In the genomic region with DNA sequence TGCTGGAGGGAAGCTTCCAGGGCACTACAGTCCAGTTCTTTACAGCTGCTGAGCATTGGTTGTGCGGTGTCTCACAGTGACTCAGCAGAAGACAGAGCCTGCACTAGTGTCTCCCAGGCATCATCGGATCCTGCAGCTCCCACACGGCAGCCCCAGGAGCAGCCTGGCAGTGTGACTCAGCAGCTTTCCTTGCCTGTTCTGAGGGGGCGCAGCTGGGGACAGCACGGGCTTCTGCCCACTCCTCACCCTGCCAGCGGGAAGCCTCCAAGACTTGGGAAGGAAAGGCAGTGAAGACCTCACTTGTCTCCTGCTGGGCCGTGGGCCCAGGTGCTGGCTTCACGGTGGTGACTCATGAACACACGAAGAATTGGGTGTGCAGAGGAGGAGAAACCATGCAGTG, we compare ENCODE assay signal across 8 cellular contexts.
A peak's percentile ranks its signal among the peaks of the same experiment; 100 is the strongest.
DNase-seq lines count a peak whose midpoint lies in the region; ATAC-seq and TF ChIP-seq lines count a peak whose summit lies in the region.

No MANE protein-coding gene starts in this region.

- H3K27me3 ChIP-seq in BJ (ENCODE audit: control insufficient read depth, insufficient read depth, low read length), result no peaks in the 10 kb centered on the region; the same call in 1 of the 2 replicates
- peaks cover 0 to 30% of the 10 kb centered on the region in 2 donors for H3K27me3 ChIP-seq in left lung

- no peaks in the 10 kb centered on the region for H3K9me3 ChIP-seq in left lung

- H3K4me1 ChIP-seq in left lung, result no peaks in the 10 kb centered on the region

- H3K4me3 ChIP-seq in BJ (ENCODE audit: low read depth, low read length) (no peak overlapping the region), cardiac fibroblast (replicated peaks in 1 of 2; ENCODE audit: low read depth in 2 of 2, low read length in 2 of 2) (no peak overlapping the region), left lung (no peak overlapping the region)

- CTCF ChIA-PET in BJ (lab: Yijun Ruan, JAX), result interaction anchor here (0.7 kb wide), 1 partner anchor 22 kb away, joined by 3 read pairs; no protein-coding TSS in a partner anchor

- peak; percentile 38; the same call in 1 of the 2 replicates for TF ChIP-seq EP300 in Ishikawa (IDR thresholded peaks at IDR 0.05; ENCODE audit: borderline replicate concordance)

- TF ChIP-seq RAD21 in Ishikawa (IDR thresholded peaks at IDR 0.05; ENCODE audit: low read depth), result 0 out of 2 replicates have a peak, but pooled peaks have one; percentile 17

- H3K36me3 ChIP-seq in BJ (ENCODE audit: control insufficient read depth, insufficient read depth, low read length) (no peaks in the 10 kb centered on the region), left lung (no peaks in the 10 kb centered on the region)

- POLR2A ChIA-PET in BJ (lab: Charles Lee), result interaction anchor here (0.7 to 0.9 kb wide), 4 partner anchors 13 to 247 kb away, joined by 3 read pairs; no protein-coding TSS in a partner anchor

- intact Hi-C loops in left lung (cut with DNase I), result no loop called here

- H3K27ac ChIP-seq in left lung, result no peak overlapping the region

- DNase-seq in BJ (ENCODE audit: low read depth) (peak; percentile 76), cardiac fibroblast (ENCODE audit: low read depth in 2 of 2) (peak; percentile 84 to 85), left lung (no peak)
- DNase-seq in NK-92 treated with Interleukin-12 subunit alpha and Interleukin-12 subunit beta, amount 100 ng/mL, for 24 hours (lab: John Stamatoyannopoulos, UW), result no peak

- no peak for TF ChIP-seq CTCF in BJ (IDR thresholded peaks at IDR 0.05; ENCODE audit: insufficient read depth, low read depth, low read length)
- TF ChIP-seq CTCF in cardiac fibroblast (IDR thresholded peaks at IDR 0.05; ENCODE audit: low read depth, low read length), result no peak
- TF ChIP-seq CTCF in left lung (IDR thresholded peaks at IDR 0.05), result no peak

- peak; percentile 54 for ATAC-seq in left lung
- no peak for ATAC-seq in GM18511 (IDR thresholded peaks at IDR 0.05; ENCODE audit: unreplicated experiment)
- ATAC-seq in GM18907 (IDR thresholded peaks at IDR 0.05; ENCODE audit: unreplicated experiment), result no peak
- no peak for ATAC-seq in GM21786 (IDR thresholded peaks at IDR 0.05; ENCODE audit: unreplicated experiment)

TF ChIP-seq in Ishikawa, 13 proteins besides CTCF, POLR2A, EP300 and RAD21:
- TF ChIP-seq USF1 (IDR thresholded peaks at IDR 0.05) (no peak), MAX (IDR thresholded peaks at IDR 0.05) (peak; percentile 55; the same call in 1 of the 2 replicates), TCF12 (IDR thresholded peaks at IDR 0.05; ENCODE audit: low read depth) (peak; percentile 52; the same call in 1 of the 2 replicates)

Comparison
In these comparisons a context has a peak if more than half of its experiments do, and no peak if none do; other contexts are left out.
1. DNase-seq: peak in BJ (single experiment) and cardiac fibroblast (2 of 2); none in left lung (0 of 2) and NK-92 treated with Interleukin-12 subunit alpha and Interleukin-12 subunit beta, amount 100 ng/mL, for 24 hours (single experiment).